In genomic region chr4:53914313-53915016, GRCh38 we compare ENCODE assay signal across 10 cellular contexts.
A peak's percentile ranks its signal among the peaks of the same experiment; 100 is the strongest.
DNase-seq lines count a peak whose midpoint lies in the region; ATAC-seq and TF ChIP-seq lines count a peak whose summit lies in the region.
"Had no signal": no experiment of that assay in that cellular context is flagged by ENCODE, and none has a peak within 500 bp of the region (broad histone marks: within the 10 kb centered on the region; RNA-seq: fewer than 3 reads in every experiment).

No MANE protein-coding gene starts in this region.

- peaks cover 42% of the 10 kb centered on the region for H3K4me1 ChIP-seq in foreskin keratinocyte
- no peaks in the 10 kb centered on the region for H3K4me1 ChIP-seq in HAP-1

- no peak overlapping the region for H3K4me3 ChIP-seq in HAP-1

- TF ChIP-seq CTCF in foreskin keratinocyte (conservative IDR thresholded peaks at IDR 0.05), result no peak

- DNase-seq in A172 (ENCODE audit: low spot score) (peak; percentile 60), EL (peak; percentile 74), SKM-1 treated with dmso at 0.1 percent for 144 hours (lab: John Stamatoyannopoulos, UW; ENCODE audit: unreplicated experiment) (peak; percentile 68), foreskin keratinocyte (peak; percentile 94), 8988T (no peak), DMS 273 treated with DMSO at 0.1 percent for 48 hours (lab: John Stamatoyannopoulos, UW) (no peak), HAP-1 (ENCODE audit: low spot score in 2 of 2) (no peak)
- DNase-seq: activated naive CD4-positive, alpha-beta T cell; NCI-H187 treated with DMSO at 0.1 percent for 48 hours had no signal

- ATAC-seq in foreskin keratinocyte (peak; percentile 82), HG03159 (IDR thresholded peaks at IDR 0.05; ENCODE audit: unreplicated experiment) (no peak)

- in situ Hi-C loops in HAP-1 (cut with MboI; ENCODE audit: low sequenced_read_pairs), result loop anchor here (25.0 kb wide), 1 partner anchor 902 kb away; no protein-coding TSS in a partner anchor

- H3K27me3 ChIP-seq in foreskin keratinocyte (no peaks in the 10 kb centered on the region), HAP-1 (ENCODE audit: low read depth) (no peaks in the 10 kb centered on the region)

- H3K9me3 ChIP-seq in HAP-1, result no peaks in the 10 kb centered on the region

- H3K27ac ChIP-seq in foreskin keratinocyte, result peak overlapping the region; percentile 74

- no peaks in the 10 kb centered on the region for H3K36me3 ChIP-seq in HAP-1 (replicated peaks)

Comparison
In these comparisons a context has a peak if more than half of its experiments do, and no peak if none do; other contexts are left out.
1. DNase-seq: peak in A172 (single experiment), EL (single experiment), SKM-1 treated with dmso at 0.1 percent for 144 hours (single experiment) and foreskin keratinocyte (2 of 2); none in 8988T (single experiment), DMS 273 treated with DMSO at 0.1 percent for 48 hours (single experiment) and HAP-1 (0 of 2).